Comparison of ENCODE assay signal across 20 cellular contexts in genomic region chr4:48118081-48118480, GRCh38. TPM values are rescaled to one million over a fixed set of nuclear protein-coding genes. Genes with fewer than 3 reads are reported as not detected.
DNase-seq lines count a peak whose midpoint lies in the region; ATAC-seq and TF ChIP-seq lines count a peak whose summit lies in the region.
"Had no signal": no experiment of that assay in that cellular context is flagged by ENCODE, and none has a peak within 500 bp of the region (broad histone marks: within the 10 kb centered on the region; RNA-seq: fewer than 3 reads in every experiment).

No MANE protein-coding gene starts in this region.

- peaks cover 58% of the 10 kb centered on the region for H3K36me3 Mint-ChIP-seq in CD4-positive, alpha-beta T cell (ENCODE audit: low read depth)
- peaks cover 54% of the 10 kb centered on the region for H3K36me3 Mint-ChIP-seq in CD8-positive, alpha-beta T cell
- H3K36me3 Mint-ChIP-seq in activated naive CD8-positive, alpha-beta T cell = peaks cover 5% of the 10 kb centered on the region
- no peaks in the 10 kb centered on the region for H3K36me3 Mint-ChIP-seq in CD14-positive monocyte

- H3K9me3 ChIP-seq in CD4-positive, alpha-beta T cell (ENCODE audit: control insufficient read depth, low read length) = no peaks in the 10 kb centered on the region
- no peaks in the 10 kb centered on the region for H3K9me3 ChIP-seq in CD8-positive, alpha-beta T cell (ENCODE audit: low read length)
- H3K9me3 ChIP-seq in mucosa of descending colon = no peaks in the 10 kb centered on the region
- H3K9me3 ChIP-seq: BE2C had no signal

- H3K27ac ChIP-seq in CD4-positive, alpha-beta T cell (ENCODE audit: low read depth, low read length) = no peak overlapping the region
- no peak overlapping the region for H3K27ac ChIP-seq in CD8-positive, alpha-beta T cell (ENCODE audit: low read depth, low read length)
- H3K27ac ChIP-seq: KMS-11, PC-9 had no signal

- peaks cover 83% of the 10 kb centered on the region for H3K4me1 ChIP-seq in CD8-positive, alpha-beta T cell (ENCODE audit: insufficient read depth, low read length)
- no peaks in the 10 kb centered on the region for H3K4me1 ChIP-seq in mucosa of descending colon (ENCODE audit: low read depth)
- H3K4me1 ChIP-seq: BE2C had no signal

- no peaks in the 10 kb centered on the region for H3K27me3 Mint-ChIP-seq in CD4-positive, alpha-beta T cell
- no peaks in the 10 kb centered on the region for H3K27me3 Mint-ChIP-seq in CD8-positive, alpha-beta T cell (ENCODE audit: low read depth)
- H3K27me3 Mint-ChIP-seq in activated naive CD8-positive, alpha-beta T cell = no peaks in the 10 kb centered on the region
- H3K27me3 Mint-ChIP-seq in CD14-positive monocyte (ENCODE audit: low read depth in 3 of 3) = no peaks in the 10 kb centered on the region

- CTCF ChIA-PET in CD4-positive, alpha-beta T cell (lab: Charles Lee) = interaction anchor here (1.4 kb wide), 1 partner anchor 85 kb away, joined by 4 read pairs; no protein-coding TSS in a partner anchor
- CTCF ChIA-PET in CD8-positive, alpha-beta T cell (lab: Charles Lee) = interaction anchor here (0.6 to 1.8 kb wide), 6 partner anchors 9 to 22 kb away, joined by 3 to 6 read pairs (median 4); no protein-coding TSS in a partner anchor

- H3K27me3 ChIP-seq in CD4-positive, alpha-beta T cell (ENCODE audit: control insufficient read depth, insufficient read depth, low read length) = no peaks in the 10 kb centered on the region
- H3K27me3 ChIP-seq in CD8-positive, alpha-beta T cell (ENCODE audit: insufficient read depth, low read length) = no peaks in the 10 kb centered on the region
- no peaks in the 10 kb centered on the region for H3K27me3 ChIP-seq in H7 (ENCODE audit: control insufficient read depth, insufficient read depth, low read length)

- H3K27ac Mint-ChIP-seq in CD4-positive, alpha-beta T cell = peak overlapping the region; percentile 52
- peak overlapping the region; percentile 66 for H3K27ac Mint-ChIP-seq in CD8-positive, alpha-beta T cell
- peak overlapping the region; percentile 81 for H3K27ac Mint-ChIP-seq in activated naive CD8-positive, alpha-beta T cell
- no peak overlapping the region for H3K27ac Mint-ChIP-seq in CD14-positive monocyte

- no peak overlapping the region for H3K4me3 ChIP-seq in CD8-positive, alpha-beta T cell (ENCODE audit: low read depth, low read length)
- H3K4me3 ChIP-seq in mucosa of descending colon = no peak overlapping the region
- H3K4me3 ChIP-seq in H7 (ENCODE audit: insufficient read depth, low read depth, low read length) = no peak overlapping the region
- H3K4me3 ChIP-seq: PC-9 had no signal

- no peak for DNase-seq in CD4-positive, alpha-beta T cell
- DNase-seq in CD8-positive, alpha-beta T cell = no peak
- no peak for DNase-seq in mucosa of descending colon
- no peak for DNase-seq in H7
- no peak for DNase-seq in inferior parietal cortex (ENCODE audit: extremely low spot score)
- no peak for DNase-seq in CD14-positive monocyte (ENCODE audit: low spot score)
- DNase-seq: BE2C, DMS53, HCEC 1CT, NCI-H1092 treated with DMSO at 0.1 percent for 48 hours, NCI-H1694, NCI-H2107, NCI-H345, NCI-H748 treated with DMSO at 0.1 percent for 48 hours, PC-9 had no signal

- H3K4me1 Mint-ChIP-seq in CD4-positive, alpha-beta T cell (ENCODE audit: low read depth) = peaks cover 62% of the 10 kb centered on the region
- peaks cover 63% of the 10 kb centered on the region for H3K4me1 Mint-ChIP-seq in CD8-positive, alpha-beta T cell (ENCODE audit: low read depth)
- H3K4me1 Mint-ChIP-seq in activated naive CD8-positive, alpha-beta T cell (ENCODE audit: low read depth) = peaks cover 62% of the 10 kb centered on the region
- no peaks in the 10 kb centered on the region for H3K4me1 Mint-ChIP-seq in CD14-positive monocyte

- peaks cover 3% of the 10 kb centered on the region for H3K36me3 ChIP-seq in CD8-positive, alpha-beta T cell (ENCODE audit: insufficient read depth, low read length)
- H3K36me3 ChIP-seq in mucosa of descending colon (ENCODE audit: low read depth) = no peaks in the 10 kb centered on the region
- H3K36me3 ChIP-seq in H7 (replicated peaks; ENCODE audit: control insufficient read depth, insufficient read depth, low read length) = no peaks in the 10 kb centered on the region
- H3K36me3 ChIP-seq: BE2C had no signal

- POLR2A ChIA-PET in CD4-positive, alpha-beta T cell (lab: Charles Lee) = interaction anchor here (1.0 kb wide), 1 partner anchor 21 kb away, joined by 3 read pairs; no protein-coding TSS in a partner anchor
- POLR2A ChIA-PET in CD8-positive, alpha-beta T cell (lab: Charles Lee) = interaction anchor here (0.6 to 2.1 kb wide), 5 partner anchors 9 to 41 kb away, joined by 3 to 5 read pairs (median 3); no protein-coding TSS in a partner anchor

- H3K9me3 Mint-ChIP-seq in CD4-positive, alpha-beta T cell = no peaks in the 10 kb centered on the region
- H3K9me3 Mint-ChIP-seq in CD8-positive, alpha-beta T cell = no peaks in the 10 kb centered on the region
- no peaks in the 10 kb centered on the region for H3K9me3 Mint-ChIP-seq in activated naive CD8-positive, alpha-beta T cell (ENCODE audit: low read depth)
- peaks cover 0 to 1% (median 0%) of the 10 kb centered on the region in 7 donors for H3K9me3 Mint-ChIP-seq in CD14-positive monocyte

- no peak overlapping the region for H3K4me3 Mint-ChIP-seq in CD4-positive, alpha-beta T cell
- peak overlapping the region; percentile 8 for H3K4me3 Mint-ChIP-seq in CD8-positive, alpha-beta T cell
- H3K4me3 Mint-ChIP-seq in activated naive CD8-positive, alpha-beta T cell = no peak overlapping the region
- no peak overlapping the region for H3K4me3 Mint-ChIP-seq in CD14-positive monocyte

- TF ChIP-seq CTCF in CD4-positive, alpha-beta T cell (IDR thresholded peaks at IDR 0.05) = no peak
- no peak for TF ChIP-seq CTCF in CD8-positive, alpha-beta T cell (IDR thresholded peaks at IDR 0.05)
- TF ChIP-seq CTCF in mucosa of descending colon (IDR thresholded peaks at IDR 0.05) = no peak
- TF ChIP-seq CTCF in CD14-positive monocyte (IDR thresholded peaks at IDR 0.05) = no peak

- intact Hi-C loops in CD4-positive, alpha-beta T cell (cut with DNase I, micrococcal nuclease) = no loop called here
- intact Hi-C loops in CD8-positive, alpha-beta T cell (cut with DNase I, micrococcal nuclease) = loop anchor here (1.0 to 10.0 kb wide), 3 partner anchors 10 to 717 kb away; partner anchors contain the start of gene OCIAD1 (in 1 of the 2)
- intact Hi-C loops in mucosa of descending colon (cut with DNase I, micrococcal nuclease) (no loop called here), CD14-positive monocyte (cut with micrococcal nuclease) (no loop called here)

- ATAC-seq in CD4-positive, alpha-beta T cell (ENCODE audit: poor library complexity) = no peak
- ATAC-seq in CD8-positive, alpha-beta T cell = no peak
- peak; percentile 54 for ATAC-seq in mucosa of descending colon
- ATAC-seq: HepG2 had no signal

RNA-seq across cellular contexts. Expression of gene TXK, which starts 16.0 kb away (rescaled TPM):
- total RNA-seq in CD4-positive, alpha-beta T cell = 10 to 100 TPM; 67.0 to 69.9 TPM
- 10 to 100 TPM; 57.3 to 66.3 TPM for total RNA-seq in CD8-positive, alpha-beta T cell
- total RNA-seq in mucosa of descending colon = 1 to 10 TPM; 1.8 to 3.1 (median 2.4) TPM
- not detected in 2 replicates for total RNA-seq in H7 (2014; rRNA removed; shearing (Covaris generic))
- under 1 TPM; 0.13 to 0.54 TPM for polyA plus RNA-seq in CD14-positive monocyte
- total RNA-seq: HepG2, MCF 10A had no signal
- polyA plus RNA-seq: AG04450, HepG2 had no signal

Comparison
In these comparisons a context has a peak if more than half of its experiments do, and no peak if none do; other contexts are left out.
1. H3K27ac Mint-ChIP-seq: peak in CD4-positive, alpha-beta T cell (single experiment), CD8-positive, alpha-beta T cell (single experiment) and activated naive CD8-positive, alpha-beta T cell (single experiment); none in CD14-positive monocyte (0 of 7).
2. RNA of gene TXK, which starts 16.0 kb away (total RNA-seq): 67.0 to 69.9 TPM in CD4-positive, alpha-beta T cell and 57.3 to 66.3 TPM in CD8-positive, alpha-beta T cell; 1.8 to 3.1 TPM in mucosa of descending colon and not detected in H7; every median in the first group is over 10 times any median in the second.
3. intact Hi-C loops: an anchor here in CD8-positive, alpha-beta T cell (1.0 to 10.0 kb wide); none called in CD4-positive, alpha-beta T cell, mucosa of descending colon and CD14-positive monocyte.